ENCODE assay signal across 1 cellular context in the genomic region with DNA sequence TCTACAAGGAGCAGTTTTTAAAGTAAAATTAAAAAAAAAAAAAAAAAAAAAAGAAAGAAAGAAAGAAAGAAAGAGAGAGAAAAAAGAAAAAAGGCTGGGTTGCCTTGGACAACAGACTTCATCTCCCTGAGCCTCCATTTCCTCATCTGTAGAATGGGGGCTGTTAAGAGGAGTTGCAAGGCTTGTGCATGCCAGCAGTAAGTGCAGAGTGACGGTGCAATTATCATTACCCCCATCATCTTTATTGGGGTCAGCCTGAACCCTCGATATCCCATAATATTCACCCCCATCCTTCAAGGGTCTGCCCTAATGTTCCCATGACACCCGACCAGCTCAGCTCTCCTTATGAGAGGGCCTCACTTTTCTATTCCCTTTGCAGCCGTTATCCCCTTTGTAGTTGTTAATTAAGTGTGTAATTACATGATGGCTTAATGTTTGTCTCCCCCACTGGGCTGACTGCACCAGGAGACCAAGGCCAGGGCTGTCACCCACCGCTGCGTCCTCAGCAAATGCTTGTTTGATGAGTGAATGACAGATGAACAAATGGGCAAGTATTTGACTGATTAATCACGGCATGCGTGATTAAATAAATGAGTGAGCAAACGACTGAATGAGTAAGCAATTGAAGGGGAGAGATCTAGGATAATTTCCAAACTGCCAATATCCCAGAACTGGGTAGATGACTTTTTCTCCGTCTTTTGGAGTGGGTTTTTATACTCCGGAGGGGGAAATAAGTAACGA.
TF ChIP-seq lines count a peak whose summit lies in the region.

No MANE protein-coding gene starts in this region.

TF ChIP-seq in K562, 482 proteins besides CTCF, POLR2A, EP300 and RAD21 (continues in another document):
- TF ChIP-seq DACH1 (IDR thresholded peaks at IDR 0.05; ENCODE audit: partially characterized antibody), result peak; percentile 64
- no peak for TF ChIP-seq NBN (IDR thresholded peaks at IDR 0.05; ENCODE audit: low read depth)
- TF ChIP-seq DNMT1 (IDR thresholded peaks at IDR 0.05), result 0 out of 2 replicates have a peak, but pooled peaks have one; percentile 13
- peak in 1 of 2 experiments; percentile 43; a peak in 1 of 4 replicates for TF ChIP-seq HDAC1 (IDR thresholded peaks at IDR 0.05)
- TF ChIP-seq ZNF609 (CRISPR knock-in tag; IDR thresholded peaks at IDR 0.05; ENCODE audit: borderline replicate concordance), result no peak
- 0 out of 4 replicates have a peak, but pooled peaks of 1 of the 2 experiments have one; percentile 4 for TF ChIP-seq ARNT (IDR thresholded peaks at IDR 0.05)
- peak; percentile 81 for TF ChIP-seq ZNF3 (CRISPR knock-in tag; IDR thresholded peaks at IDR 0.05)
- TF ChIP-seq SPI1 (IDR thresholded peaks at IDR 0.05; ENCODE audit: borderline replicate concordance, low read depth, low read length), result no peak
- TF ChIP-seq BCOR (IDR thresholded peaks at IDR 0.05), result peak; percentile 67
- TF ChIP-seq, protein P1, sequence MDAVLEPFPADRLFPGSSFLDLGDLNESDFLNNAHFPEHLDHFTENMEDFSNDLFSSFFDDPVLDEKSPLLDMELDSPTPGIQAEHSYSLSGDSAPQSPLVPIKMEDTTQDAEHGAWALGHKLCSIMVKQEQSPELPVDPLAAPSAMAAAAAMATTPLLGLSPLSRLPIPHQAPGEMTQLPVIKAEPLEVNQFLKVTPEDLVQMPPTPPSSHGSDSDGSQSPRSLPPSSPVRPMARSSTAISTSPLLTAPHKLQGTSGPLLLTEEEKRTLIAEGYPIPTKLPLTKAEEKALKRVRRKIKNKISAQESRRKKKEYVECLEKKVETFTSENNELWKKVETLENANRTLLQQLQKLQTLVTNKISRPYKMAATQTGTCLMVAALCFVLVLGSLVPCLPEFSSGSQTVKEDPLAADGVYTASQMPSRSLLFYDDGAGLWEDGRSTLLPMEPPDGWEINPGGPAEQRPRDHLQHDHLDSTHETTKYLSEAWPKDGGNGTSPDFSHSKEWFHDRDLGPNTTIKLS (IDR thresholded peaks at IDR 0.05; ENCODE audit: borderline replicate concordance, low read depth), result peak; percentile 64; the same call in 1 of the 2 replicates
- no peak for TF ChIP-seq HMBOX1 (IDR thresholded peaks at IDR 0.05)
- TF ChIP-seq ZC3H8 (IDR thresholded peaks at IDR 0.05), result 0 out of 2 replicates have a peak, but pooled peaks have one; percentile 22
- TF ChIP-seq RBM25 (IDR thresholded peaks at IDR 0.05; ENCODE audit: low read depth, low read length, severe bottlenecking), result peak; percentile 58
- no peak for TF ChIP-seq ZNF695 (CRISPR knock-in tag; IDR thresholded peaks at IDR 0.05)
- TF ChIP-seq CAMTA2 (CRISPR knock-in tag; conservative IDR thresholded peaks at IDR 0.05), result no peak
- no peak for TF ChIP-seq DEAF1 (CRISPR knock-in tag; IDR thresholded peaks at IDR 0.05)
- TF ChIP-seq, protein P2, sequence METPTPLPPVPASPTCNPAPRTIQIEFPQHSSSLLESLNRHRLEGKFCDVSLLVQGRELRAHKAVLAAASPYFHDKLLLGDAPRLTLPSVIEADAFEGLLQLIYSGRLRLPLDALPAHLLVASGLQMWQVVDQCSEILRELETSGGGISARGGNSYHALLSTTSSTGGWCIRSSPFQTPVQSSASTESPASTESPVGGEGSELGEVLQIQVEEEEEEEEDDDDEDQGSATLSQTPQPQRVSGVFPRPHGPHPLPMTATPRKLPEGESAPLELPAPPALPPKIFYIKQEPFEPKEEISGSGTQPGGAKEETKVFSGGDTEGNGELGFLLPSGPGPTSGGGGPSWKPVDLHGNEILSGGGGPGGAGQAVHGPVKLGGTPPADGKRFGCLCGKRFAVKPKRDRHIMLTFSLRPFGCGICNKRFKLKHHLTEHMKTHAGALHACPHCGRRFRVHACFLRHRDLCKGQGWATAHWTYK (CRISPR knock-in tag; IDR thresholded peaks at IDR 0.05), result no peak
- TF ChIP-seq LEF1 (IDR thresholded peaks at IDR 0.05), result 0 out of 2 replicates have a peak, but pooled peaks have one; percentile 27
- 0 out of 4 replicates have a peak, but pooled peaks of 1 of the 2 experiments have one; percentile 11 for TF ChIP-seq ETV6 (IDR thresholded peaks at IDR 0.05; ENCODE audit: borderline replicate concordance in 1 of 2, low read depth in 2 of 2, low read length in 1 of 2)
- TF ChIP-seq ETV6 (CRISPR knock-in tag; IDR thresholded peaks at IDR 0.05; ENCODE audit: borderline replicate concordance), result no peak
- TF ChIP-seq ZNF316 (IDR thresholded peaks at IDR 0.05), result peak; percentile 26; the same call in 1 of the 2 replicates
- 0 out of 2 replicates have a peak, but pooled peaks have one; percentile 9 for TF ChIP-seq ZFX (CRISPR knock-in tag; IDR thresholded peaks at IDR 0.05)
- TF ChIP-seq ZNF740 (CRISPR knock-in tag; IDR thresholded peaks at IDR 0.05), result no peak
- no peak for TF ChIP-seq ZNF740 (tag; IDR thresholded peaks at IDR 0.05)
- no peak for TF ChIP-seq KAT8 (IDR thresholded peaks at IDR 0.05; ENCODE audit: low read depth)
- no peak for TF ChIP-seq MEF2D (tag; conservative IDR thresholded peaks at IDR 0.05; ENCODE audit: low read depth)
- TF ChIP-seq NFE2 (IDR thresholded peaks at IDR 0.05; ENCODE audit: low read depth), result peak; percentile 60
- no peak for TF ChIP-seq HMGN3 (IDR thresholded peaks at IDR 0.05; ENCODE audit: borderline replicate concordance, extremely low read depth, insufficient read length, low read depth, low read length)
- TF ChIP-seq PBX2 (CRISPR knock-in tag; IDR thresholded peaks at IDR 0.05; ENCODE audit: low read depth), result no peak
- peak; percentile 53; the same call in 1 of the 2 replicates for TF ChIP-seq PBX2 (tag; conservative IDR thresholded peaks at IDR 0.05; ENCODE audit: low read depth)
- TF ChIP-seq DDX20 (tag; IDR thresholded peaks at IDR 0.05; ENCODE audit: low read depth), result no peak
- TF ChIP-seq, protein P3, sequence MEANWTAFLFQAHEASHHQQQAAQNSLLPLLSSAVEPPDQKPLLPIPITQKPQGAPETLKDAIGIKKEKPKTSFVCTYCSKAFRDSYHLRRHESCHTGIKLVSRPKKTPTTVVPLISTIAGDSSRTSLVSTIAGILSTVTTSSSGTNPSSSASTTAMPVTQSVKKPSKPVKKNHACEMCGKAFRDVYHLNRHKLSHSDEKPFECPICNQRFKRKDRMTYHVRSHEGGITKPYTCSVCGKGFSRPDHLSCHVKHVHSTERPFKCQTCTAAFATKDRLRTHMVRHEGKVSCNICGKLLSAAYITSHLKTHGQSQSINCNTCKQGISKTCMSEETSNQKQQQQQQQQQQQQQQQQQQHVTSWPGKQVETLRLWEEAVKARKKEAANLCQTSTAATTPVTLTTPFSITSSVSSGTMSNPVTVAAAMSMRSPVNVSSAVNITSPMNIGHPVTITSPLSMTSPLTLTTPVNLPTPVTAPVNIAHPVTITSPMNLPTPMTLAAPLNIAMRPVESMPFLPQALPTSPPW (CRISPR knock-in tag; IDR thresholded peaks at IDR 0.05), result no peak
- TF ChIP-seq THRAP3 (IDR thresholded peaks at IDR 0.05; ENCODE audit: borderline replicate concordance), result 0 out of 2 replicates have a peak, but pooled peaks have one; percentile 34
- TF ChIP-seq ARID1B (IDR thresholded peaks at IDR 0.05), result 0 out of 2 replicates have a peak, but pooled peaks have one; percentile 26
- TF ChIP-seq WHSC1 (IDR thresholded peaks at IDR 0.05; ENCODE audit: low read length), result no peak
- TF ChIP-seq EHMT2 (IDR thresholded peaks at IDR 0.05), result 0 out of 2 replicates have a peak, but pooled peaks have one; percentile 26
- peak; percentile 18 for TF ChIP-seq SAP30 (IDR thresholded peaks at IDR 0.05; ENCODE audit: borderline replicate concordance, insufficient read depth, low read depth, low read length, poor library complexity, severe bottlenecking)
- TF ChIP-seq RHOXF2B (CRISPR knock-in tag; conservative IDR thresholded peaks at IDR 0.05), result no peak
- no peak for TF ChIP-seq CREB1 (IDR thresholded peaks at IDR 0.05)
- TF ChIP-seq CREB1 (CRISPR knock-in tag; IDR thresholded peaks at IDR 0.05), result 0 out of 2 replicates have a peak, but pooled peaks have one; percentile 7
- TF ChIP-seq, protein P4, sequence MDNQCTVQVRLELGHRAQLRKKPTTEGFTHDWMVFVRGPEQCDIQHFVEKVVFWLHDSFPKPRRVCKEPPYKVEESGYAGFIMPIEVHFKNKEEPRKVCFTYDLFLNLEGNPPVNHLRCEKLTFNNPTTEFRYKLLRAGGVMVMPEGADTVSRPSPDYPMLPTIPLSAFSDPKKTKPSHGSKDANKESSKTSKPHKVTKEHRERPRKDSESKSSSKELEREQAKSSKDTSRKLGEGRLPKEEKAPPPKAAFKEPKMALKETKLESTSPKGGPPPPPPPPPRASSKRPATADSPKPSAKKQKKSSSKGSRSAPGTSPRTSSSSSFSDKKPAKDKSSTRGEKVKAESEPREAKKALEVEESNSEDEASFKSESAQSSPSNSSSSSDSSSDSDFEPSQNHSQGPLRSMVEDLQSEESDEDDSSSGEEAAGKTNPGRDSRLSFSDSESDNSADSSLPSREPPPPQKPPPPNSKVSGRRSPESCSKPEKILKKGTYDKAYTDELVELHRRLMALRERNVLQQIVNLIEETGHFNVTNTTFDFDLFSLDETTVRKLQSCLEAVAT (IDR thresholded peaks at IDR 0.05), result 0 out of 4 replicates have a peak, but pooled peaks of 1 of the 2 experiments have one; percentile 8
- TF ChIP-seq CSDE1 (IDR thresholded peaks at IDR 0.05), result no peak
